20 cellular contexts compared by ENCODE assay signal in genomic region chr11:1884123-1884415, GRCh38. TPM values are rescaled to one million over a fixed set of nuclear protein-coding genes. Genes with fewer than 3 reads are reported as not detected.
DNase-seq lines count a peak whose midpoint lies in the region; ATAC-seq, FAIRE-seq and TF ChIP-seq lines count a peak whose summit lies in the region.
"Had no signal": no experiment of that assay in that cellular context is flagged by ENCODE, and none has a peak within 500 bp of the region (broad histone marks: within the 10 kb centered on the region; RNA-seq: fewer than 3 reads in every experiment).

No MANE protein-coding gene starts in this region.

- H3K27ac ChIP-seq in kidney (ENCODE audit: low read depth in 2 of 2, low read length in 2 of 2): no peak overlapping the region
- H3K27ac ChIP-seq in lower lobe of right lung: no peak overlapping the region

- peaks cover 3% of the 10 kb centered on the region for H3K36me3 Mint-ChIP-seq in activated T-cell treated with anti-CD3 and anti-CD28 coated beads, Interleukin-2, amount 50 U/mL, for 24 hours (ENCODE audit: low read depth)
- peaks cover 24% of the 10 kb centered on the region in 2 donors for H3K36me3 Mint-ChIP-seq in stimulated activated naive B cell treated with anti-CD40 and anti-IgM and Interleukin-4, amounts not matched to agents 10 μg/mL and 1 μg/mL and 100 μg/mL, for 72 hours

- H3K9ac ChIP-seq in kidney (ENCODE audit: low read length in 2 of 2): no peak overlapping the region

- no peaks in the 10 kb centered on the region for H3K27me3 ChIP-seq in lower lobe of right lung (ENCODE audit: low read depth)

- H3K36me3 ChIP-seq in kidney (ENCODE audit: control insufficient read depth in 1 of 2, insufficient read depth in 2 of 2, low read length in 2 of 2) (no peaks in the 10 kb centered on the region), lower lobe of right lung (peaks cover 30% of the 10 kb centered on the region)

- ATAC-seq in stimulated activated naive B cell treated with anti-CD40 and anti-IgM and Interleukin-4, amounts not matched to agents 10 μg/mL and 1 μg/mL and 100 μg/mL, for 72 hours (replicated peaks): no peak
- ATAC-seq in lower lobe of right lung (no peak), HG03354 (IDR thresholded peaks at IDR 0.05; ENCODE audit: poor library complexity, severe bottlenecking, unreplicated experiment) (no peak)
- ATAC-seq: GM23338 had no signal

- no peaks in the 10 kb centered on the region for H3K9me3 Mint-ChIP-seq in activated T-cell treated with anti-CD3 and anti-CD28 coated beads, Interleukin-2, amount 50 U/mL, for 24 hours
- H3K9me3 Mint-ChIP-seq in stimulated activated naive B cell treated with anti-CD40 and anti-IgM and Interleukin-4, amounts not matched to agents 10 μg/mL and 1 μg/mL and 100 μg/mL, for 72 hours: no peaks in the 10 kb centered on the region
- H3K9me3 Mint-ChIP-seq: CD4-positive, alpha-beta memory T cell; GM23338 had no signal

- no peak overlapping the region for H3K4me3 Mint-ChIP-seq in activated T-cell treated with anti-CD3 and anti-CD28 coated beads, Interleukin-2, amount 50 U/mL, for 24 hours
- H3K4me3 Mint-ChIP-seq in stimulated activated naive B cell treated with anti-CD40 and anti-IgM and Interleukin-4, amounts not matched to agents 10 μg/mL and 1 μg/mL and 100 μg/mL, for 72 hours: no peak overlapping the region
- H3K4me3 Mint-ChIP-seq: CD4-positive, alpha-beta memory T cell; GM23338 had no signal

- FAIRE-seq in kidney (lab: Jason Lieb, UNC): no peak
- FAIRE-seq: D721Med, GM12892 had no signal

- H3K4me1 ChIP-seq in kidney (ENCODE audit: control insufficient read depth in 1 of 2, insufficient read depth in 1 of 2, low read depth in 1 of 2, low read length in 2 of 2) (no peaks in the 10 kb centered on the region), lower lobe of right lung (peaks cover 17% of the 10 kb centered on the region)

- no peaks in the 10 kb centered on the region for H3K9me3 ChIP-seq in kidney (ENCODE audit: control insufficient read depth in 1 of 2, low read length in 2 of 2)
- no peaks in the 10 kb centered on the region for H3K9me3 ChIP-seq in lower lobe of right lung

- DNase-seq in activated T-cell treated with anti-CD3 and anti-CD28 coated beads, Interleukin-2, amount 50 U/mL, for 24 hours: no peak
- no peak for DNase-seq in activated T-cell treated with anti-CD3 and anti-CD28 coated beads, Interleukin-2, amount 50 U/mL, for 1 hour
- DNase-seq in D341Med (ENCODE audit: low spot score) (peak; percentile 17), kidney (peak; percentile 22), inferior parietal cortex (ENCODE audit: extremely low spot score) (no peak), lower lobe of right lung (no peak)
- no peak for DNase-seq in stimulated activated naive B cell treated with anti-CD40 and anti-IgM and Interleukin-4, amounts not matched to agents 10 μg/mL and 1 μg/mL and 100 μg/mL, for 72 hours
- DNase-seq: AML-193, C1 segment of cervical spinal cord, DMS153, DMS79 treated with DMSO at 0.1 percent for 48 hours, EL, GDM1, H7 had no signal

- H3K27ac Mint-ChIP-seq in activated T-cell treated with anti-CD3 and anti-CD28 coated beads, Interleukin-2, amount 50 U/mL, for 24 hours: peak overlapping the region; percentile 49
- H3K27ac Mint-ChIP-seq in stimulated activated naive B cell treated with anti-CD40 and anti-IgM and Interleukin-4, amounts not matched to agents 10 μg/mL and 1 μg/mL and 100 μg/mL, for 72 hours: peak overlapping the region; percentile 48
- H3K27ac Mint-ChIP-seq: CD4-positive, alpha-beta memory T cell; GM23338 had no signal

- H3K4me1 Mint-ChIP-seq in activated T-cell treated with anti-CD3 and anti-CD28 coated beads, Interleukin-2, amount 50 U/mL, for 24 hours (ENCODE audit: low read depth): peaks cover 22% of the 10 kb centered on the region
- H3K4me1 Mint-ChIP-seq in stimulated activated naive B cell treated with anti-CD40 and anti-IgM and Interleukin-4, amounts not matched to agents 10 μg/mL and 1 μg/mL and 100 μg/mL, for 72 hours: peaks cover 26 to 44% of the 10 kb centered on the region in 2 donors
- H3K4me1 Mint-ChIP-seq: GM23338 had no signal

- no peaks in the 10 kb centered on the region for H3K27me3 Mint-ChIP-seq in activated T-cell treated with anti-CD3 and anti-CD28 coated beads, Interleukin-2, amount 50 U/mL, for 24 hours
- no peaks in the 10 kb centered on the region for H3K27me3 Mint-ChIP-seq in stimulated activated naive B cell treated with anti-CD40 and anti-IgM and Interleukin-4, amounts not matched to agents 10 μg/mL and 1 μg/mL and 100 μg/mL, for 72 hours
- H3K27me3 Mint-ChIP-seq: CD4-positive, alpha-beta memory T cell had no signal

- no peak overlapping the region for H3K4me3 ChIP-seq in kidney (ENCODE audit: low read length in 2 of 2)
- H3K4me3 ChIP-seq in lower lobe of right lung: no peak overlapping the region
- H3K4me3 ChIP-seq: GM23338 had no signal

- no peak for TF ChIP-seq CTCF in kidney (IDR thresholded peaks at IDR 0.05; ENCODE audit: borderline replicate concordance, extremely low read depth, insufficient read depth)
- TF ChIP-seq CTCF in lower lobe of right lung (IDR thresholded peaks at IDR 0.05): no peak

- intact Hi-C loops in kidney (cut with DNase I): no loop called here
- intact Hi-C loops in lower lobe of right lung (cut with DNase I): loop anchor here (5.0 kb wide), 1 partner anchor 268 kb away; no protein-coding TSS in a partner anchor

RNA-seq across cellular contexts. Expression of gene PRR33, which starts 7.6 kb away (rescaled TPM):
- total RNA-seq in kidney: not detected
- polyA plus RNA-seq in kidney (ENCODE audit: insufficient read depth, low read depth, low replicate concordance): not detected
- total RNA-seq in lower lobe of right lung: not detected
- total RNA-seq: CD4-positive, alpha-beta memory T cell; GM23338; H7; HT-29 had no signal
- polyA plus RNA-seq: GM23338 had no signal

RNA-seq across cellular contexts. Expression of gene LSP1, which starts 31.2 kb away (rescaled TPM):
- total RNA-seq in kidney (26.1 TPM), lower lobe of right lung (90.4 TPM)
- polyA plus RNA-seq in kidney (ENCODE audit: insufficient read depth, low read depth, low replicate concordance): 8.4 TPM
- total RNA-seq: GM23338 had no signal

RNA-seq across cellular contexts. Expression of gene TNNT3, which starts 35.4 kb away (rescaled TPM):
- 0.60 TPM for total RNA-seq in kidney
- polyA plus RNA-seq in kidney (ENCODE audit: insufficient read depth, low read depth, low replicate concordance): not detected
- 4.7 TPM for total RNA-seq in lower lobe of right lung
- total RNA-seq: GM23338, H7, HT-29 had no signal
- polyA plus RNA-seq: CD4-positive, alpha-beta memory T cell; GM23338 had no signal

RNA-seq across cellular contexts. Expression of gene TNNI2, which starts 45.3 kb away (rescaled TPM):
- 1.3 TPM for total RNA-seq in kidney
- not detected for polyA plus RNA-seq in kidney (ENCODE audit: insufficient read depth, low read depth, low replicate concordance)
- 17.7 TPM for total RNA-seq in lower lobe of right lung
- total RNA-seq: CD4-positive, alpha-beta memory T cell; GM23338; H7 had no signal
- polyA plus RNA-seq: CD4-positive, alpha-beta memory T cell; GM23338 had no signal

RNA-seq across cellular contexts. Expression of gene SYT8, which starts 49.3 kb away (rescaled TPM):
- total RNA-seq in kidney (1.7 TPM), lower lobe of right lung (18.5 TPM)
- 1.2 TPM for polyA plus RNA-seq in kidney (ENCODE audit: insufficient read depth, low read depth, low replicate concordance)
- total RNA-seq: CD4-positive, alpha-beta memory T cell; GM23338; H7 had no signal
- polyA plus RNA-seq: CD4-positive, alpha-beta memory T cell; GM23338 had no signal

Comparison
In these comparisons a context has a peak if more than half of its experiments do, and no peak if none do; other contexts are left out.
1. DNase-seq: peak in D341Med (single experiment) and kidney (single experiment); none in activated T-cell treated with anti-CD3 and anti-CD28 coated beads, Interleukin-2, amount 50 U/mL, for 24 hours (single experiment), activated T-cell treated with anti-CD3 and anti-CD28 coated beads, Interleukin-2, amount 50 U/mL, for 1 hour (single experiment), stimulated activated naive B cell treated with anti-CD40 and anti-IgM and Interleukin-4, amounts not matched to agents 10 μg/mL and 1 μg/mL and 100 μg/mL, for 72 hours (single experiment), inferior parietal cortex (single experiment) and lower lobe of right lung (single experiment).